Comparison of ENCODE assay signal across 6 cellular contexts in genomic region chr16:30369091-30369937, GRCh38. TPM values are rescaled to one million over a fixed set of nuclear protein-coding genes. Genes with fewer than 3 reads are reported as not detected.
DNase-seq lines count a peak whose midpoint lies in the region; ATAC-seq and TF ChIP-seq lines count a peak whose summit lies in the region.

No MANE protein-coding gene starts in this region.

- H3K79me2 ChIP-seq in DND-41 (ENCODE audit: insufficient read depth, low read length): peaks cover 57% of the 10 kb centered on the region

- H2AFZ ChIP-seq in DND-41 (ENCODE audit: low read depth, low read length): peak overlapping the region; percentile 15

- H3K9me3 ChIP-seq in DND-41 (ENCODE audit: insufficient read depth, low read length, severe bottlenecking): no peaks in the 10 kb centered on the region
- no peaks in the 10 kb centered on the region for H3K9me3 ChIP-seq in left lung

- H3K27ac ChIP-seq in DND-41 (ENCODE audit: low read length): peak overlapping the region; percentile 46
- H3K27ac ChIP-seq in left lung: peak overlapping the region; percentile 62 to 83

- intact Hi-C loops in left lung (cut with DNase I): no loop called here

- H3K27me3 Mint-ChIP-seq in activated CD8-positive, alpha-beta memory T cell treated with anti-CD3 and anti-CD28 coated beads, Interleukin-2, amount 10 ng/mL, durations not matched to agents 7 days and 5 days: no peaks in the 10 kb centered on the region

- H3K9me3 Mint-ChIP-seq in activated CD8-positive, alpha-beta memory T cell treated with anti-CD3 and anti-CD28 coated beads, Interleukin-2, amount 10 ng/mL, durations not matched to agents 7 days and 5 days (ENCODE audit: low read depth): no peaks in the 10 kb centered on the region

- peaks cover 30% of the 10 kb centered on the region for H4K20me1 ChIP-seq in DND-41 (ENCODE audit: insufficient read depth, low read length)

- peak overlapping the region; percentile 62 for H3K27ac Mint-ChIP-seq in activated CD8-positive, alpha-beta memory T cell treated with anti-CD3 and anti-CD28 coated beads, Interleukin-2, amount 10 ng/mL, durations not matched to agents 7 days and 5 days

- peaks cover 35% of the 10 kb centered on the region for H3K36me3 Mint-ChIP-seq in activated CD8-positive, alpha-beta memory T cell treated with anti-CD3 and anti-CD28 coated beads, Interleukin-2, amount 10 ng/mL, durations not matched to agents 7 days and 5 days

- H3K4me1 ChIP-seq in DND-41 (ENCODE audit: insufficient read depth, low read length) (peaks cover 51% of the 10 kb centered on the region), left lung (peaks cover 4 to 42% of the 10 kb centered on the region in 2 donors)

- no peaks in the 10 kb centered on the region for H3K27me3 ChIP-seq in DND-41 (ENCODE audit: insufficient read depth, low read length, poor library complexity)
- no peaks in the 10 kb centered on the region for H3K27me3 ChIP-seq in left lung

- peak overlapping the region; percentile 77 for H3K9ac ChIP-seq in DND-41 (ENCODE audit: low read depth, low read length)

- peak overlapping the region; percentile 95 for H3K4me3 Mint-ChIP-seq in activated CD8-positive, alpha-beta memory T cell treated with anti-CD3 and anti-CD28 coated beads, Interleukin-2, amount 10 ng/mL, durations not matched to agents 7 days and 5 days

- peaks cover 34% of the 10 kb centered on the region for H3K36me3 ChIP-seq in DND-41 (ENCODE audit: insufficient read depth, low read length)
- peaks cover 0 to 26% of the 10 kb centered on the region in 2 donors for H3K36me3 ChIP-seq in left lung

- H3K4me1 Mint-ChIP-seq in activated CD8-positive, alpha-beta memory T cell treated with anti-CD3 and anti-CD28 coated beads, Interleukin-2, amount 10 ng/mL, durations not matched to agents 7 days and 5 days: peaks cover 45% of the 10 kb centered on the region

- DNase-seq in DND-41 (peak; percentile 36), left lung (peak in 1 of 2 donors; percentile 82)
- no peak for DNase-seq in activated CD8-positive, alpha-beta memory T cell treated with anti-CD3 and anti-CD28 coated beads, Interleukin-2, amount 10 ng/mL, durations not matched to agents 7 days and 5 days

- H3K4me3 ChIP-seq in DND-41 (ENCODE audit: low read depth in 1 of 2, low read length in 2 of 2) (peak overlapping the region; percentile 73 to 76), left lung (peak overlapping the region; percentile 76 to 93)

- TF ChIP-seq CTCF in DND-41 (IDR thresholded peaks at IDR 0.05; ENCODE audit: borderline replicate concordance, extremely low read depth, low read length, poor library complexity, severe bottlenecking): no peak
- TF ChIP-seq CTCF in left lung (IDR thresholded peaks at IDR 0.05): no peak

- CTCF ChIA-PET in activated CD8-positive, alpha-beta memory T cell treated with anti-CD3 and anti-CD28 coated beads, Interleukin-2, amount 10 ng/mL, durations not matched to agents 7 days and 5 days (lab: Charles Lee): interaction anchor here (0.6 to 7.3 kb wide), 10 partner anchors 12 to 158 kb away, joined by 3 to 61 read pairs (median 4); partner anchors contain the start of genes CD2BP2, SEPTIN1 and ZNF771

- no peak for ATAC-seq in DND-41 (ENCODE audit: insufficient read depth, low read depth)
- no peak for ATAC-seq in activated CD8-positive, alpha-beta memory T cell treated with anti-CD3 and anti-CD28 coated beads, Interleukin-2, amount 10 ng/mL, durations not matched to agents 7 days and 5 days
- no peak for ATAC-seq in left lung
- ATAC-seq in HG03095 (IDR thresholded peaks at IDR 0.05; ENCODE audit: unreplicated experiment): no peak
- no peak for ATAC-seq in HG02885 (IDR thresholded peaks at IDR 0.05; ENCODE audit: poor library complexity, unreplicated experiment)
- no peak for ATAC-seq in activated CD4-positive, CD25-positive, alpha-beta regulatory T cell treated with anti-CD3 and anti-CD28 coated beads, Interleukin-2, amount 50 U/mL, for 24 hours

- H3K4me2 ChIP-seq in DND-41 (ENCODE audit: insufficient read depth, low read length): peak overlapping the region; percentile 86

RNA-seq across cellular contexts. Expression of gene TBC1D10B, which starts 1.0 kb away (rescaled TPM):
- total RNA-seq in activated CD8-positive, alpha-beta memory T cell treated with anti-CD3 and anti-CD28 coated beads, Interleukin-2, amount 10 ng/mL, durations not matched to agents 7 days and 5 days: 10 to 100 TPM; 84.1 to 87.3 TPM
- total RNA-seq in left lung: 10 to 100 TPM; 32.7 to 43.7 TPM

RNA-seq across cellular contexts. Expression of gene MYL11, which starts 5.3 kb away (rescaled TPM):
- total RNA-seq in activated CD8-positive, alpha-beta memory T cell treated with anti-CD3 and anti-CD28 coated beads, Interleukin-2, amount 10 ng/mL, durations not matched to agents 7 days and 5 days: 1 to 10 TPM in 1 of 2 experiments, not detected in 1; 1.0 TPM
- 1 to 10 TPM in 1 of 2 donors, not detected in 1; 1.6 TPM for total RNA-seq in left lung

RNA-seq across cellular contexts. Expression of gene SEPTIN1, which starts 13.0 kb away (rescaled TPM):
- total RNA-seq in activated CD8-positive, alpha-beta memory T cell treated with anti-CD3 and anti-CD28 coated beads, Interleukin-2, amount 10 ng/mL, durations not matched to agents 7 days and 5 days: 100 to 1,000 TPM; 259 to 278 TPM
- 1 to 10 TPM; 2.9 to 6.3 TPM for total RNA-seq in left lung

RNA-seq across cellular contexts. Expression of gene CD2BP2, which starts 14.2 kb away (rescaled TPM):
- 10 to 100 TPM; 70.0 to 94.9 TPM for total RNA-seq in activated CD8-positive, alpha-beta memory T cell treated with anti-CD3 and anti-CD28 coated beads, Interleukin-2, amount 10 ng/mL, durations not matched to agents 7 days and 5 days
- 10 to 100 TPM; 53.2 to 57.6 TPM for total RNA-seq in left lung

RNA-seq across cellular contexts. Expression of gene ZNF48, which starts 25.9 kb away (rescaled TPM):
- total RNA-seq in activated CD8-positive, alpha-beta memory T cell treated with anti-CD3 and anti-CD28 coated beads, Interleukin-2, amount 10 ng/mL, durations not matched to agents 7 days and 5 days: 10 to 100 TPM; 13.7 to 15.6 TPM
- total RNA-seq in left lung: 1 to 10 TPM; 7.0 TPM

Comparison
In these comparisons a context has a peak if more than half of its experiments do, and no peak if none do; other contexts are left out.
1. RNA of gene SEPTIN1, which starts 13.0 kb away (total RNA-seq): 259 to 278 TPM in activated CD8-positive, alpha-beta memory T cell treated with anti-CD3 and anti-CD28 coated beads, Interleukin-2, amount 10 ng/mL, durations not matched to agents 7 days and 5 days; 2.9 to 6.3 TPM in left lung; every median in the first group is over 10 times any median in the second.